ENCODE assay signal across 17 cellular contexts in genomic region chrX:53186363-53186762, GRCh38. TPM values are rescaled to one million over a fixed set of nuclear protein-coding genes. Genes with fewer than 3 reads are reported as not detected.
A peak's percentile ranks its signal among the peaks of the same experiment; 100 is the strongest.
DNase-seq lines count a peak whose midpoint lies in the region; ATAC-seq and TF ChIP-seq lines count a peak whose summit lies in the region.
"Had no signal": no experiment of that assay in that cellular context is flagged by ENCODE, and none has a peak within 500 bp of the region (broad histone marks: within the 10 kb centered on the region; RNA-seq: fewer than 3 reads in every experiment).

No MANE protein-coding gene starts in this region.

- no peak overlapping the region for H2AFZ ChIP-seq in PC-9

- H3K9ac ChIP-seq in endodermal cell (ENCODE audit: extremely low read depth, low read length, poor library complexity, severe bottlenecking) = no peak overlapping the region

- DNase-seq in activated CD4-positive, CD25-positive, alpha-beta regulatory T cell (lab: John Stamatoyannopoulos, UW) = no peak
- DNase-seq in PC-9 (peak; percentile 33 to 48), epithelial cell of proximal tubule (ENCODE audit: low read depth) (peak; percentile 52), endodermal cell (no peak)
- peak; percentile 9 for DNase-seq in stimulated activated CD4-positive, alpha-beta T cell treated with anti-CD3 and anti-CD28 coated beads, Interleukin-4, amount 100 ng/mL, for 1 hour
- DNase-seq: 8988T, activated gamma-delta T cell, dermis blood vessel endothelial cell, DMS79, lower lobe of right lung, NCI-H510A treated with DMSO at 0.1 percent for 48 hours, ovary, SHP77 had no signal

- H4K20me1 ChIP-seq in PC-9 (ENCODE audit: insufficient read depth) = no peaks in the 10 kb centered on the region

- H3K4me3 Mint-ChIP-seq in endodermal cell = no peak overlapping the region

- H3K27ac ChIP-seq in PC-9 (no peak overlapping the region), endodermal cell (ENCODE audit: low read depth, low read length) (no peak overlapping the region)
- H3K27ac ChIP-seq: lower lobe of right lung, ovary, VCaP had no signal

- no peaks in the 10 kb centered on the region for H3K9me2 ChIP-seq in PC-9 (ENCODE audit: insufficient read depth)

- CTCF ChIA-PET in PC-9 (lab: Charles Lee) = no interaction called here

- peaks cover 50% of the 10 kb centered on the region for H3K9me3 Mint-ChIP-seq in endodermal cell

- H3K4me1 ChIP-seq in PC-9 (replicated peaks; ENCODE audit: insufficient read depth) (no peaks in the 10 kb centered on the region), endodermal cell (ENCODE audit: control insufficient read depth, insufficient read depth, low read length) (peaks cover 4% of the 10 kb centered on the region)
- H3K4me1 ChIP-seq: lower lobe of right lung had no signal

- 92% methylated on average over 2 of the region's 2 CpGs; no CpG with 5 or more reads in 1 of the 2 experiments for WGBS in endodermal cell (ENCODE audit: insufficient coverage in 1 of 2, insufficient read length in 1 of 2), 2 experiments

- BruUV-seq in PC-9 (replicated peaks; lab: Mats Ljungman, UMichigan) = no TSS peak

- H3K27me3 ChIP-seq in PC-9 (ENCODE audit: insufficient read depth, low read depth) = no peaks in the 10 kb centered on the region
- H3K27me3 ChIP-seq in endodermal cell (ENCODE audit: control insufficient read depth, insufficient read depth, low read length, poor library complexity, severe bottlenecking) = no peaks in the 10 kb centered on the region
- H3K27me3 ChIP-seq: ovary had no signal

- POLR2A ChIA-PET in PC-9 (lab: Charles Lee; ENCODE audit: unreplicated experiment) = no interaction called here

- H3K79me2 ChIP-seq in PC-9 (ENCODE audit: low read depth) = no peaks in the 10 kb centered on the region

- TF ChIP-seq CTCF in PC-9 (conservative IDR thresholded peaks at IDR 0.05) (no peak), epithelial cell of proximal tubule (conservative IDR thresholded peaks at IDR 0.05; ENCODE audit: low read depth, low read length) (no peak), endodermal cell (conservative IDR thresholded peaks at IDR 0.05) (no peak)

- intact Hi-C loops in PC-9 (cut with micrococcal nuclease; ENCODE audit: unreplicated experiment) = no loop called here

- no peaks in the 10 kb centered on the region for H3F3A ChIP-seq in PC-9 (ENCODE audit: insufficient read depth, low read depth)

- no peaks in the 10 kb centered on the region for H3K27me3 Mint-ChIP-seq in endodermal cell (ENCODE audit: insufficient read depth)

- H3K27ac Mint-ChIP-seq in endodermal cell = no peak overlapping the region

- peak; percentile 84 to 85 for ATAC-seq in activated CD4-positive, CD25-positive, alpha-beta regulatory T cell treated with anti-CD3 and anti-CD28 coated beads, Interleukin-2, amount 50 U/mL, for 24 hours
- no peak for ATAC-seq in GM21528 (IDR thresholded peaks at IDR 0.05; ENCODE audit: low FRiP score, unreplicated experiment)
- no peak for ATAC-seq in GM18519 (IDR thresholded peaks at IDR 0.05; ENCODE audit: low FRiP score, unreplicated experiment)

- no peak overlapping the region for H3K4me3 ChIP-seq in PC-9
- H3K4me3 ChIP-seq in epithelial cell of proximal tubule (ENCODE audit: low read depth, low read length) = no peak overlapping the region
- H3K4me3 ChIP-seq in endodermal cell (ENCODE audit: low read length) = no peak overlapping the region
- H3K4me3 ChIP-seq: lower lobe of right lung, ovary had no signal

- peaks cover under 1% of the 10 kb centered on the region for H3K36me3 Mint-ChIP-seq in endodermal cell (ENCODE audit: low read depth)

- no peaks in the 10 kb centered on the region for H3K9me3 ChIP-seq in PC-9 (ENCODE audit: insufficient read depth, low read depth)
- no peaks in the 10 kb centered on the region for H3K9me3 ChIP-seq in endodermal cell (ENCODE audit: control insufficient read depth, low read length)
- H3K9me3 ChIP-seq: lower lobe of right lung, ovary had no signal

- H3K36me3 ChIP-seq in PC-9 (ENCODE audit: low read depth) (no peaks in the 10 kb centered on the region), endodermal cell (ENCODE audit: control insufficient read depth, insufficient read depth, low read length) (peaks cover 3% of the 10 kb centered on the region)
- H3K36me3 ChIP-seq: ovary had no signal

- H3K4me2 ChIP-seq in PC-9 = no peak overlapping the region

- H3K4me1 Mint-ChIP-seq in endodermal cell = peaks cover 8% of the 10 kb centered on the region

RNA-seq across cellular contexts. Expression of gene KDM5C, which starts 38.6 kb away (rescaled TPM):
- 133 and 142 TPM in 2 replicates for total RNA-seq in PC-9 (2021)
- total RNA-seq in epithelial cell of proximal tubule = 39.2 and 60.0 TPM in 2 replicates
- total RNA-seq in endodermal cell = 100 to 1,000 TPM in 1 of 2 donors, 10 to 100 TPM in 1; 95.9 to 101 TPM
- polyA plus RNA-seq in endodermal cell (2013, experiment 1 of 2) = 57.9 TPM
- 55.9 TPM for polyA plus RNA-seq in endodermal cell (2013, experiment 2 of 2)

Comparison
In these comparisons a context has a peak if more than half of its experiments do, and no peak if none do; other contexts are left out.
1. ATAC-seq: peak in activated CD4-positive, CD25-positive, alpha-beta regulatory T cell treated with anti-CD3 and anti-CD28 coated beads, Interleukin-2, amount 50 U/mL, for 24 hours (2 of 2); none in GM21528 (single experiment) and GM18519 (single experiment).
2. DNase-seq: peak in PC-9 (2 of 2), epithelial cell of proximal tubule (single experiment) and stimulated activated CD4-positive, alpha-beta T cell treated with anti-CD3 and anti-CD28 coated beads, Interleukin-4, amount 100 ng/mL, for 1 hour (single experiment); none in activated CD4-positive, CD25-positive, alpha-beta regulatory T cell (0 of 4) and endodermal cell (single experiment).